In genomic region chr6:146886587-146887446, GRCh38 we compare ENCODE assay signal across 27 cellular contexts.
"Had no signal": no experiment of that assay in that cellular context is flagged by ENCODE, and none has a peak within 500 bp of the region (broad histone marks: within the 10 kb centered on the region; RNA-seq: fewer than 3 reads in every experiment).

No MANE protein-coding gene starts in this region.

- FAIRE-seq: colon, endometrium, urothelium cell line had no signal

- H3K4me1 ChIP-seq: esophagus squamous epithelium, left ventricle myocardium inferior, neural progenitor cell, right atrium auricular region had no signal

- H3K27me3 ChIP-seq: esophagus squamous epithelium, heart right ventricle, neural progenitor cell, right atrium auricular region had no signal

- H3K4me2 ChIP-seq: neural progenitor cell had no signal

- H3K27ac ChIP-seq: epithelial cell of prostate, esophagus squamous epithelium, heart right ventricle, left ventricle myocardium inferior, neural progenitor cell, right atrium auricular region, thoracic aorta had no signal

- H3K4me3 ChIP-seq: esophagus squamous epithelium, heart right ventricle, left ventricle myocardium inferior, lung, neural progenitor cell, right atrium auricular region, thoracic aorta had no signal

- DNase-seq: activated CD4-positive, alpha-beta T cell treated with anti-CD3 and anti-CD28 coated beads for 4 hours; activated CD4-positive, alpha-beta T cell treated with anti-CD3 and anti-CD28 coated beads, Interleukin-2, amount 50 U/mL, for 4 hours; activated CD4-positive, CD25-positive, alpha-beta regulatory T cell; activated effector memory CD4-positive, alpha-beta T cell treated with Interleukin-2 at 50 U/mL for 16 hours; activated naive CD4-positive, alpha-beta T cell treated with Interleukin-2 at 50 U/mL for 16 hours; activated T-cell treated with anti-CD3 and anti-CD28 coated beads for 4 hours; anterior cingulate cortex; dermis blood vessel endothelial cell; effector CD4-positive, alpha-beta T cell; esophagus squamous epithelium; foreskin melanocyte; heart right ventricle; islet precursor cell; left ventricle myocardium inferior; natural killer cell; occipital lobe; stimulated activated CD4-positive, alpha-beta T cell treated with anti-CD3 and anti-CD28 coated beads, Interleukin-2, amount 100 ng/mL, for 48 hours; stimulated activated naive CD4-positive, alpha-beta T cell treated with Interleukin-2 at 50 U/mL for 16 hours; T-helper 17 cell had no signal

- ATAC-seq: heart right ventricle, T-helper 17 cell had no signal

- H3K9ac ChIP-seq: neural progenitor cell had no signal

- H3K9me3 ChIP-seq: esophagus squamous epithelium, heart right ventricle, left ventricle myocardium inferior, right atrium auricular region, thoracic aorta had no signal

- H3K36me3 ChIP-seq: esophagus squamous epithelium, heart right ventricle, left ventricle myocardium inferior, neural progenitor cell, right atrium auricular region, thoracic aorta had no signal
